Comparison of ENCODE assay signal across 1 cellular context in the genomic region with DNA sequence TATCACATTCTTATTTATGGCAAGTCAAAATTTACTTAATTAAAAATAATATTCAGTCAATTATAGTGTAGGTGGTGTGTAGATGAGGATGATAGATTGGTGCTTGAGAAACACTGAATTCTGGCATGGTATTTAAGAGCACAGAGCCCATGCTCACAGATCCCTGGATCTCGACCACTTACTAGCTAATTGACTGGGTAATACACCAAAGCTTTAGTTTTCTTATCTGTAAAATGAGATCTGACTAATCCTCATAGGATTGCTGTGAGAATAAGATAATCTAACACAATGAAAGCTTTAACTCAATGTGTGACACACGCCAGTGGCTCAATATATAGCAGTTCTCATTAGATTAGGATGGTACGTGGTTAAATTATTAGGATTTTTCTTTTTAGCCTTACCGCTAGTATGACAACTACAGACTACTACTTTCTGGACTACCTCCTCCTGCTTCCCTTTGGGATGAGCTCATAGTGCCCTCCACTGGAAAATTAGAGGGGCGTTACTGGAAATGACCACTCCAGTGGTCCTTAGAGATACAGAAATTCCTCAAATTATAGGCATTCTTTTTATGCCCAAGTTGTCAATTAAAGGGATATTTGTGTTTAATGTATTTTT.
TF ChIP-seq lines count a peak whose summit lies in the region.

No MANE protein-coding gene starts in this region.

TF ChIP-seq in GM23338, 12 proteins besides CTCF, POLR2A, EP300 and RAD21 (continued from another document):
- TF ChIP-seq REST (IDR thresholded peaks at IDR 0.05; ENCODE audit: unreplicated experiment) (no peak), JUNB (IDR thresholded peaks at IDR 0.05; ENCODE audit: unreplicated experiment) (no peak), ZNF114 (CRISPR knock-in tag; IDR thresholded peaks at IDR 0.05) (no peak), ZNF462 (CRISPR knock-in tag; IDR thresholded peaks at IDR 0.05) (no peak)
